In genomic region chr12:124609041-124609984, GRCh38 we compare ENCODE assay signal across 1 cellular context.
TF ChIP-seq lines count a peak whose summit lies in the region.

No MANE protein-coding gene starts in this region.

TF ChIP-seq in H1, 55 proteins besides CTCF, POLR2A, EP300 and RAD21 (continued from another document):
- TF ChIP-seq CHD7 (IDR thresholded peaks at IDR 0.05; ENCODE audit: insufficient replicate concordance, low read length), result no peak
- TF ChIP-seq FOSL1 (IDR thresholded peaks at IDR 0.05; ENCODE audit: insufficient read depth, low read depth, low read length), result no peak
- no peak for TF ChIP-seq RBBP5 (IDR thresholded peaks at IDR 0.05; ENCODE audit: borderline replicate concordance, low read depth, low read length)
- no peak for TF ChIP-seq TAF1 (IDR thresholded peaks at IDR 0.05; ENCODE audit: low read depth, low read length)
- TF ChIP-seq KDM1A (IDR thresholded peaks at IDR 0.05; ENCODE audit: borderline replicate concordance, low read length), result peak; percentile 85; the same call in 1 of the 2 replicates
- TF ChIP-seq E2F6 (IDR thresholded peaks at IDR 0.05), result no peak
- no peak for TF ChIP-seq SRF (IDR thresholded peaks at IDR 0.05; ENCODE audit: low read depth, low read length)
- TF ChIP-seq EGR1 (IDR thresholded peaks at IDR 0.05; ENCODE audit: borderline replicate concordance, low read depth, low read length), result no peak
